21 cellular contexts compared by ENCODE assay signal in genomic region chr22:23884133-23884532, GRCh38. TPM values are rescaled to one million over a fixed set of nuclear protein-coding genes. Genes with fewer than 3 reads are reported as not detected.
"Had no signal": no experiment of that assay in that cellular context is flagged by ENCODE, and none has a peak within 500 bp of the region (broad histone marks: within the 10 kb centered on the region; RNA-seq: fewer than 3 reads in every experiment).

No MANE protein-coding gene starts in this region.

- H3K36me3 ChIP-seq: colonic mucosa, prostate gland, right atrium auricular region, thyroid gland had no signal

- ATAC-seq: gastroesophageal sphincter; left cardiac atrium; left lung; naive thymus-derived CD8-positive, alpha-beta T cell had no signal

- H3K4me1 ChIP-seq: colonic mucosa, prostate gland, thyroid gland had no signal

- H3K27ac ChIP-seq: colonic mucosa, epithelial cell of prostate, gastroesophageal sphincter, heart right ventricle, left lung, prostate gland, right atrium auricular region, sigmoid colon, stomach, thyroid gland had no signal

- DNase-seq: colonic mucosa; effector CD8-positive, alpha-beta T cell; endodermal cell; foreskin fibroblast; heart right ventricle; hippocampal formation; left cardiac atrium; left lung; naive thymus-derived CD8-positive, alpha-beta T cell; nucleus accumbens; sigmoid colon; stimulated activated CD4-positive, alpha-beta T cell treated with anti-CD3 and anti-CD28 coated beads, Interleukin-2, amount 100 ng/mL, for 24 hours; stimulated activated CD4-positive, alpha-beta T cell treated with anti-CD3 and anti-CD28 coated beads, Interleukin-4, amount 100 ng/mL, for 24 hours; stimulated activated naive CD4-positive, alpha-beta T cell treated with Interleukin-2 at 50 U/mL for 16 hours; stomach; thyroid gland; trophoblast cell had no signal

- H3K9me3 ChIP-seq: colonic mucosa, gastroesophageal sphincter, heart right ventricle, left lung, prostate gland, right atrium auricular region, sigmoid colon, stomach, thyroid gland had no signal

- H3K4me3 ChIP-seq: colonic mucosa, gastroesophageal sphincter, heart right ventricle, left lung, prostate gland, right atrium auricular region, sigmoid colon, stomach, thyroid gland had no signal

- H3K27me3 ChIP-seq: colonic mucosa, gastroesophageal sphincter, heart right ventricle, left lung, right atrium auricular region, sigmoid colon, stomach, thyroid gland had no signal

RNA-seq across cellular contexts. Expression of gene DERL3, which starts 45.3 kb away (rescaled TPM):
- polyA plus RNA-seq: naive thymus-derived CD8-positive, alpha-beta T cell had no signal
